ENCODE assay signal across 23 cellular contexts in the genomic region with DNA sequence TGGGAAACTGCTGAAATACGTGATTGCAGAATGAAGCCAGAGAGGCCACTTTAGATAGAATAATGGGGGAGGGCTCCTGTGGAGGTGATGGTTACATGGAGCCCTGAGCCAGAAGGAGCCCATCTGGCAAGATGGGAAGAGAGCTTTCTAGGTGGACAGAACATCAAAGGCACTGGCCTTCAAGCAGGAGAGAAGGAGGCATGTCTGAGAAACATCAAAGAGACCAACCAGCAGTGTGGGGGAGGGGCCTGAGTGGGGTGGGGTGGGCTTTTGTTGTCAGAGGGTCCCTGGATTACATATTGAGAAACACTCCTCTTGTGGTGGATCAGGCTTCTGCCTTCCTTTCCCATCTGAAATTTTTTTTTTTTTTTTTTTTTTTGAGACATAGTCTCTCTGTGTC. TPM values are rescaled to one million over a fixed set of nuclear protein-coding genes. Genes with fewer than 3 reads are reported as not detected.
"Had no signal": no experiment of that assay in that cellular context is flagged by ENCODE, and none has a peak within 500 bp of the region (broad histone marks: within the 10 kb centered on the region; RNA-seq: fewer than 3 reads in every experiment).

No MANE protein-coding gene starts in this region.

- H2AFZ ChIP-seq: parathyroid adenoma had no signal

- H3K9me3 ChIP-seq: mucosa of descending colon, right lobe of liver, transverse colon, vagina had no signal

- H3K36me3 Mint-ChIP-seq: mesothelial cell of epicardium; natural killer cell treated with Interleukin-12 subunit alpha and Interleukin-12 subunit beta and Interleukin-15 and Interleukin-18, amount 100 ng/mL, for 72 hours; stimulated activated effector memory CD8-positive, alpha-beta T cell treated with anti-CD3 and anti-CD28 coated beads, Interleukin-12 subunit alpha, Interleukin-12 subunit beta, amount 100 ng/mL, for 72 hours had no signal

- H3K9ac ChIP-seq: parathyroid adenoma had no signal

- H3K79me2 ChIP-seq: parathyroid adenoma had no signal

- H3K9me3 Mint-ChIP-seq: mesothelial cell of epicardium; natural killer cell treated with Interleukin-12 subunit alpha and Interleukin-12 subunit beta and Interleukin-15 and Interleukin-18, amount 100 ng/mL, for 72 hours; stimulated activated effector memory CD8-positive, alpha-beta T cell treated with anti-CD3 and anti-CD28 coated beads, Interleukin-12 subunit alpha, Interleukin-12 subunit beta, amount 100 ng/mL, for 72 hours had no signal

- H3K27ac Mint-ChIP-seq: mesothelial cell of epicardium; natural killer cell treated with Interleukin-12 subunit alpha and Interleukin-12 subunit beta and Interleukin-15 and Interleukin-18, amount 100 ng/mL, for 72 hours; progenitor cell of endocrine pancreas; stimulated activated effector memory CD8-positive, alpha-beta T cell treated with anti-CD3 and anti-CD28 coated beads, Interleukin-12 subunit alpha, Interleukin-12 subunit beta, amount 100 ng/mL, for 72 hours had no signal

- ATAC-seq: left lobe of liver; mucosa of descending colon; natural killer cell treated with Interleukin-12 subunit alpha and Interleukin-12 subunit beta and Interleukin-15 and Interleukin-18, amount 100 ng/mL, for 72 hours; right lobe of liver; stimulated activated effector memory CD8-positive, alpha-beta T cell treated with anti-CD3 and anti-CD28 coated beads, Interleukin-12 subunit alpha, Interleukin-12 subunit beta, amount 100 ng/mL, for 72 hours had no signal

- H3K27ac ChIP-seq: parathyroid adenoma, right lobe of liver, transverse colon, vagina had no signal

- FAIRE-seq: frontal cortex, kidney, small intestine had no signal

- H3K27me3 ChIP-seq: vagina had no signal

- H3K4me1 ChIP-seq: parathyroid adenoma had no signal

- H3K36me3 ChIP-seq: right lobe of liver, transverse colon, vagina had no signal

- H3K4me3 ChIP-seq: mucosa of descending colon, right lobe of liver, transverse colon, vagina had no signal

- DNase-seq: cerebellar nuclear complex; cortex of kidney; head of caudate nucleus; kidney; mesenchymal stem cell; mucosa of descending colon; naive B cell; right lobe of liver; small intestine; stimulated activated CD4-positive, alpha-beta T cell treated with anti-CD3 and anti-CD28 coated beads, Interleukin-12 subunit alpha, Interleukin-12 subunit beta, amount 100 ng/mL, for 4 hours; stimulated activated CD4-positive, alpha-beta T cell treated with anti-CD3 and anti-CD28 coated beads, Interleukin-1b, Interleukin-23, amount 100 ng/mL, for 48 hours; stimulated activated CD4-positive, alpha-beta T cell treated with anti-CD3 and anti-CD28 coated beads, Interleukin-4, amount 100 ng/mL, for 24 hours; stimulated activated naive CD4-positive, alpha-beta T cell treated with Interleukin-2 at 50 U/mL for 16 hours; substantia nigra; transverse colon had no signal

RNA-seq across cellular contexts. Expression of a gene that starts 1.9 kb away (rescaled TPM):
- total RNA-seq: natural killer cell treated with Interleukin-12 subunit alpha and Interleukin-12 subunit beta and Interleukin-15 and Interleukin-18, amount 100 ng/mL, for 72 hours had no signal
